ENCODE assay signal across 8 cellular contexts in the genomic region with DNA sequence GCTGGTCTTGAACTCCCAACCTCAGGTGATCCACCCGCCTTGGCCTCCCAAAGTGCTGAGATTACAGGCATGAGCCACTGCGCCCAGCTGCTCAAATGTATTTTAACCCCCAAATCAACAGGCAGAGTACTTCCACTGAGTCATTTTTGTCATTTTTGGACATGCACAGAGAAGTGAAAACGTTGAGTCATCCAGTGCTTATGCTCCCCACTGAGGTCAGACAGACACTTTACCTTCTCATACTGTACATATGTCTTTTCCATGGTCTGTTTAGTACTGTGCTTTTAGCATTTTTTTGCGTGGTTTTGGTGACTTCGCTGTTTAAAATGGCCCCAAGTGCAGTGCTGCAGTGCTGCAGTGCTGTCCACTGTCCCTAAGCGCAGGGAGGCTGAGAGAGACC.
DNase-seq lines count a peak whose midpoint lies in the region; ATAC-seq and TF ChIP-seq lines count a peak whose summit lies in the region.
"Not testable (repeated sequence)": the region's sequence is repeated elsewhere in the genome, so short reads cannot be mapped to it uniquely, and the experiment has no call there.

No MANE protein-coding gene starts in this region.

- peaks cover 20% of the 10 kb centered on the region for H3K27me3 Mint-ChIP-seq in stimulated activated memory B cell treated with anti-CD40 and anti-IgM and Interleukin-4, amounts not matched to agents 10 μg/mL and 1 μg/mL and 100 μg/mL, for 72 hours

- not testable (repeated sequence) for H3K4me3 Mint-ChIP-seq in stimulated activated memory B cell treated with anti-CD40 and anti-IgM and Interleukin-4, amounts not matched to agents 10 μg/mL and 1 μg/mL and 100 μg/mL, for 72 hours

- not testable (repeated sequence) for H3K4me1 ChIP-seq in HEK293 (ENCODE audit: control insufficient read depth, insufficient read depth, low read length)

- H3K36me3 ChIP-seq in HEK293 (ENCODE audit: control insufficient read depth in 2 of 2, insufficient read depth in 1 of 2, low read length in 2 of 2): not testable (repeated sequence)

- TF ChIP-seq CTCF in GM10266 (IDR thresholded peaks at IDR 0.05; ENCODE audit: control insufficient read depth, insufficient read depth, low read depth, missing control alignments); HEK293 (tag by site-specific recombination; IDR thresholded peaks at IDR 0.05): not testable (repeated sequence)

- peak overlapping the region; percentile 66 for H3K27ac Mint-ChIP-seq in stimulated activated memory B cell treated with anti-CD40 and anti-IgM and Interleukin-4, amounts not matched to agents 10 μg/mL and 1 μg/mL and 100 μg/mL, for 72 hours

- CTCF ChIA-PET in HEK293 (lab: Yijun Ruan, JAX): interaction anchor here (0.6 to 0.7 kb wide), 2 partner anchors 118 to 606 kb away, joined by 3 read pairs; no protein-coding TSS in a partner anchor

- POLR2A ChIA-PET in HEK293 (lab: Yijun Ruan, JAX): not testable (repeated sequence)

- H3K4me3 ChIP-seq in HEK293 (ENCODE audit: low read depth, low read length): not testable (repeated sequence)

- peaks cover 29% of the 10 kb centered on the region for H3K4me1 Mint-ChIP-seq in stimulated activated memory B cell treated with anti-CD40 and anti-IgM and Interleukin-4, amounts not matched to agents 10 μg/mL and 1 μg/mL and 100 μg/mL, for 72 hours

- H3K9me3 Mint-ChIP-seq in stimulated activated memory B cell treated with anti-CD40 and anti-IgM and Interleukin-4, amounts not matched to agents 10 μg/mL and 1 μg/mL and 100 μg/mL, for 72 hours: not testable (repeated sequence)

- H3K36me3 Mint-ChIP-seq in stimulated activated memory B cell treated with anti-CD40 and anti-IgM and Interleukin-4, amounts not matched to agents 10 μg/mL and 1 μg/mL and 100 μg/mL, for 72 hours: not testable (repeated sequence)

- DNase-seq in GM10266 (ENCODE audit: extremely low spot score): peak; percentile 59
- peak; percentile 95 for DNase-seq in MV-4-11 (lab: John Stamatoyannopoulos, UW)
- peak; percentile 21 for DNase-seq in activated T-cell treated with anti-CD3 and anti-CD28 coated beads for 24 hours (ENCODE audit: low read depth)
- peak; percentile 5 for DNase-seq in fibroblast of gingiva (ENCODE audit: low read depth)

- peak; percentile 80 for ATAC-seq in GM19328 (IDR thresholded peaks at IDR 0.05; ENCODE audit: unreplicated experiment)
- peak; percentile 82 for ATAC-seq in HG03139 (IDR thresholded peaks at IDR 0.05; ENCODE audit: unreplicated experiment)
- ATAC-seq in stimulated activated memory B cell treated with anti-CD40 and anti-IgM and Interleukin-4, amounts not matched to agents 10 μg/mL and 1 μg/mL and 100 μg/mL, for 72 hours: peak; percentile 91

- not testable (repeated sequence) for H3K9me3 ChIP-seq in HEK293 (ENCODE audit: control insufficient read depth, insufficient read depth, low read depth, low read length)

- H3K27ac ChIP-seq in HEK293 (ENCODE audit: extremely low read depth, low read depth, low read length): not testable (repeated sequence)

TF ChIP-seq in HEK293, 187 proteins besides CTCF, POLR2A, EP300 and RAD21:
- TF ChIP-seq SP7 (tag by site-specific recombination; IDR thresholded peaks at IDR 0.05) (peak; percentile 22; the same call in 1 of the 2 replicates), PRDM1 (tag by site-specific recombination; IDR thresholded peaks at IDR 0.05) (0 out of 2 replicates have a peak, but pooled peaks have one; percentile 29), SCRT2 (tag by site-specific recombination; IDR thresholded peaks at IDR 0.05) (peak; percentile 82), ZNF335 (tag by site-specific recombination; conservative IDR thresholded peaks at IDR 0.05) (0 out of 2 replicates have a peak, but pooled peaks have one; percentile 16)
- TF ChIP-seq, protein P1, sequence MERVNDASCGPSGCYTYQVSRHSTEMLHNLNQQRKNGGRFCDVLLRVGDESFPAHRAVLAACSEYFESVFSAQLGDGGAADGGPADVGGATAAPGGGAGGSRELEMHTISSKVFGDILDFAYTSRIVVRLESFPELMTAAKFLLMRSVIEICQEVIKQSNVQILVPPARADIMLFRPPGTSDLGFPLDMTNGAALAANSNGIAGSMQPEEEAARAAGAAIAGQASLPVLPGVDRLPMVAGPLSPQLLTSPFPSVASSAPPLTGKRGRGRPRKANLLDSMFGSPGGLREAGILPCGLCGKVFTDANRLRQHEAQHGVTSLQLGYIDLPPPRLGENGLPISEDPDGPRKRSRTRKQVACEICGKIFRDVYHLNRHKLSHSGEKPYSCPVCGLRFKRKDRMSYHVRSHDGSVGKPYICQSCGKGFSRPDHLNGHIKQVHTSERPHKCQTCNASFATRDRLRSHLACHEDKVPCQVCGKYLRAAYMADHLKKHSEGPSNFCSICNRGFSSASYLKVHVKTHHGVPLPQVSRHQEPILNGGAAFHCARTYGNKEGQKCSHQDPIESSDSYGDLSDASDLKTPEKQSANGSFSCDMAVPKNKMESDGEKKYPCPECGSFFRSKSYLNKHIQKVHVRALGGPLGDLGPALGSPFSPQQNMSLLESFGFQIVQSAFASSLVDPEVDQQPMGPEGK (tag by site-specific recombination; IDR thresholded peaks at IDR 0.05): peak; percentile 25; the same call in 1 of the 2 replicates

Comparison
In these comparisons a context has a peak if more than half of its experiments do, and no peak if none do; other contexts are left out.
1. DNase-seq: peak in every context shown above with its lines; median percentile 95 in MV-4-11; 59 in GM10266; 21 in activated T-cell treated with anti-CD3 and anti-CD28 coated beads for 24 hours; 5 in fibroblast of gingiva.